21 cellular contexts compared by ENCODE assay signal in genomic region chr1:8368956-8369639, GRCh38. TPM values are rescaled to one million over a fixed set of nuclear protein-coding genes. Genes with fewer than 3 reads are reported as not detected.
DNase-seq lines count a peak whose midpoint lies in the region; ATAC-seq, FAIRE-seq and TF ChIP-seq lines count a peak whose summit lies in the region.
"Had no signal": no experiment of that assay in that cellular context is flagged by ENCODE, and none has a peak within 500 bp of the region (broad histone marks: within the 10 kb centered on the region; RNA-seq: fewer than 3 reads in every experiment).

No MANE protein-coding gene starts in this region.

- intact Hi-C loops in left cardiac atrium (cut with DNase I): no loop called here
- intact Hi-C loops in K562 (cut with micrococcal nuclease): no loop called here
- intact Hi-C loops in transverse colon (cut with DNase I; ENCODE audit: low total_unique reads): no loop called here

- peaks cover 4% of the 10 kb centered on the region; the same call in 1 of the 2 replicates for H4K20me1 ChIP-seq in K562 (replicated peaks; ENCODE audit: control insufficient read depth, insufficient read depth, low read length)

- peaks cover 7% of the 10 kb centered on the region for H3K36me3 ChIP-seq in cardiac muscle cell
- H3K36me3 ChIP-seq in K562 (ENCODE audit: control insufficient read depth, insufficient read depth, low read length): peaks cover 24% of the 10 kb centered on the region
- no peaks in the 10 kb centered on the region for H3K36me3 ChIP-seq in parathyroid adenoma (ENCODE audit: control insufficient read depth, insufficient read depth, low read length)
- H3K36me3 ChIP-seq in transverse colon: peaks cover 0 to 5% (median 0%) of the 10 kb centered on the region in 4 donors
- H3K36me3 ChIP-seq: neural progenitor cell had no signal

- no peak overlapping the region for H2AFZ ChIP-seq in K562 (ENCODE audit: low read depth, low read length)
- H2AFZ ChIP-seq in parathyroid adenoma: no peak overlapping the region
- H2AFZ ChIP-seq: neural progenitor cell had no signal

- H3K4me2 ChIP-seq in K562 (ENCODE audit: insufficient read depth, low read length) (no peak overlapping the region), parathyroid adenoma (ENCODE audit: low read length) (peak overlapping the region; percentile 36)
- H3K4me2 ChIP-seq: neural progenitor cell had no signal

- WGBS in K562 (ENCODE audit: insufficient coverage, low coverage, missing lambda C conversion rate): 86% methylated on average over 5 of the region's 5 CpGs
- 52 to 76% methylated on average over 3 to 5 of the region's 5 CpGs for WGBS in transverse colon (ENCODE audit: low coverage in 1 of 2), 2 donors

- TF ChIP-seq POLR2A in K562 (conservative IDR thresholded peaks at IDR 0.05): no peak
- TF ChIP-seq POLR2A in transverse colon (IDR thresholded peaks at IDR 0.05): no peak

- H3K4me3 ChIP-seq in cardiac muscle cell: no peak overlapping the region
- H3K4me3 ChIP-seq in K562: no peak overlapping the region
- H3K4me3 ChIP-seq in parathyroid adenoma (ENCODE audit: low read depth, low read length): peak overlapping the region; percentile 28
- H3K4me3 ChIP-seq in transverse colon: no peak overlapping the region
- H3K4me3 ChIP-seq: colonic mucosa, neural progenitor cell, testis had no signal

- CTCF ChIA-PET in K562 (lab: Yijun Ruan, JAX; ENCODE audit: low intra/inter-chr PET ratio): no interaction called here

- no peaks in the 10 kb centered on the region for H3K9me1 ChIP-seq in K562 (ENCODE audit: control insufficient read depth, insufficient read depth, low read length)

- H3K9ac ChIP-seq in K562 (ENCODE audit: insufficient read depth in 1 of 2, low read depth in 2 of 2, low read length in 2 of 2): no peak overlapping the region; a peak in 1 of 4 replicates
- H3K9ac ChIP-seq in parathyroid adenoma: no peak overlapping the region
- H3K9ac ChIP-seq: neural progenitor cell had no signal

- DNase-seq in cardiac muscle cell (ENCODE audit: low read depth in 1 of 2, low spot score in 1 of 2) (no peak), left cardiac atrium (no peak), K562 (ENCODE audit: extremely low read depth in 1 of 4, low spot score in 3 of 4) (no peak), transverse colon (no peak), NCI-H2081 (lab: John Stamatoyannopoulos, UW) (no peak)
- no peak for DNase-seq in stimulated activated CD4-positive, alpha-beta T cell treated with anti-CD3 and anti-CD28 coated beads, Interleukin-12 subunit alpha, Interleukin-12 subunit beta, amount 100 ng/mL, for 4 hours
- DNase-seq: activated CD4-positive, CD25-positive, alpha-beta regulatory T cell; activated CD8-positive, alpha-beta memory T cell treated with anti-CD3 and anti-CD28 coated beads, Interleukin-2, amount 10 ng/mL, durations not matched to agents 7 days and 5 days; activated gamma-delta T cell; CD8-positive, alpha-beta T cell; colonic mucosa; kidney; mesendoderm; NCI-H2171; NCI-H69; SHP77 treated with DMSO at 0.1 percent for 48 hours; stimulated activated CD4-positive, alpha-beta T cell treated with anti-CD3 and anti-CD28 coated beads, Interleukin-2, amount 100 ng/mL, for 24 hours; testis had no signal

- H3K27ac ChIP-seq in cardiac muscle cell (peak overlapping the region; percentile 75), K562 (ENCODE audit: extremely low read depth, low read depth, low read length) (no peak overlapping the region), parathyroid adenoma (no peak overlapping the region), transverse colon (peak overlapping the region; percentile 62 to 89 (median 76))
- H3K27ac ChIP-seq: colonic mucosa, neural progenitor cell, testis had no signal

- no TSS peak for BruUV-seq in K562 (replicated peaks; lab: Mats Ljungman, UMichigan)

- TF ChIP-seq EP300 in K562 (IDR thresholded peaks at IDR 0.05; ENCODE audit: low read length) (no peak), transverse colon (IDR thresholded peaks at IDR 0.05; ENCODE audit: low read depth) (no peak)

- H3K79me2 ChIP-seq in K562 (ENCODE audit: control insufficient read depth, insufficient read depth, low read length) (no peaks in the 10 kb centered on the region), parathyroid adenoma (peaks cover 12% of the 10 kb centered on the region)

- no peak for TF ChIP-seq RAD21 in K562 (CRISPR knock-in tag; conservative IDR thresholded peaks at IDR 0.05 in 1 of 2, IDR thresholded peaks at IDR 0.05 in 1 of 2)

- no peak for TF ChIP-seq CTCF in cardiac muscle cell (IDR thresholded peaks at IDR 0.05; ENCODE audit: low read depth, low read length)
- TF ChIP-seq CTCF in K562 (IDR thresholded peaks at IDR 0.05 in 2 of 3, conservative IDR thresholded peaks at IDR 0.05 in 1 of 3; ENCODE audit: insufficient read depth in 2 of 3, low read depth in 1 of 3, low read length in 3 of 3): no peak
- TF ChIP-seq CTCF in parathyroid adenoma (IDR thresholded peaks at IDR 0.05): no peak
- TF ChIP-seq CTCF in transverse colon (IDR thresholded peaks at IDR 0.05): no peak

- H3K4me1 ChIP-seq in cardiac muscle cell (ENCODE audit: low read depth) (peaks cover 74% of the 10 kb centered on the region), K562 (replicated peaks in 1 of 2; ENCODE audit: control insufficient read depth in 2 of 2, insufficient read depth in 2 of 2, low read length in 2 of 2) (peaks cover 0 to 11% of the 10 kb centered on the region in 2 experiments; a peak in 1 of 5 replicates), parathyroid adenoma (peaks cover 9% of the 10 kb centered on the region), transverse colon (peaks cover 37 to 83% (median 52%) of the 10 kb centered on the region in 4 donors)
- H3K4me1 ChIP-seq: colonic mucosa had no signal

- H3K9me3 ChIP-seq in cardiac muscle cell (ENCODE audit: low read depth): no peaks in the 10 kb centered on the region
- H3K9me3 ChIP-seq in K562 (replicated peaks; ENCODE audit: control insufficient read depth, insufficient read depth, low read depth, low read length): no peaks in the 10 kb centered on the region
- H3K9me3 ChIP-seq in parathyroid adenoma (ENCODE audit: control insufficient read depth, low read length): no peaks in the 10 kb centered on the region
- no peaks in the 10 kb centered on the region for H3K9me3 ChIP-seq in transverse colon
- H3K9me3 ChIP-seq: colonic mucosa, testis had no signal

- POLR2A ChIA-PET in K562 (lab: Yijun Ruan, JAX): interaction anchor here (0.6 to 1.4 kb wide), 2 partner anchors 12 to 780 kb away, joined by 3 to 5 read pairs; no protein-coding TSS in a partner anchor

- ATAC-seq in left cardiac atrium: no peak
- ATAC-seq in K562: no peak
- no peak for ATAC-seq in GM18502 (IDR thresholded peaks at IDR 0.05; ENCODE audit: poor library complexity, unreplicated experiment)
- ATAC-seq: activated CD8-positive, alpha-beta memory T cell treated with anti-CD3 and anti-CD28 coated beads, Interleukin-2, amount 10 ng/mL, durations not matched to agents 7 days and 5 days; CD8-positive, alpha-beta T cell had no signal

- H3K27me3 ChIP-seq in cardiac muscle cell: no peaks in the 10 kb centered on the region
- H3K27me3 ChIP-seq in K562 (ENCODE audit: control insufficient read depth in 2 of 2, insufficient read depth in 2 of 2, low read length in 2 of 2): no peaks in the 10 kb centered on the region
- no peaks in the 10 kb centered on the region for H3K27me3 ChIP-seq in parathyroid adenoma (ENCODE audit: control insufficient read depth, insufficient read depth, low read length)
- H3K27me3 ChIP-seq in transverse colon: no peaks in the 10 kb centered on the region
- H3K27me3 ChIP-seq: colonic mucosa, neural progenitor cell, testis had no signal

- in situ Hi-C loops in K562 (cut with MboI) (no loop called here), transverse colon (cut with MboI; ENCODE audit: low pct_ligation_motif_present in 1 of 4, low pct_unique_long_range_greater_than_20kb in 1 of 4, low sequenced_read_pairs in 3 of 4) (no loop called here)

- peak; percentile 65 for FAIRE-seq in K562 (lab: Jason Lieb, UNC)
- FAIRE-seq: kidney had no signal

TF ChIP-seq in K562, 482 proteins besides CTCF, POLR2A, EP300 and RAD21 (continues in another document):
- TF ChIP-seq FOXP1 (CRISPR knock-in tag; IDR thresholded peaks at IDR 0.05) (no peak), POLR2H (tag; IDR thresholded peaks at IDR 0.05; ENCODE audit: low read depth) (no peak), U2AF2 (optimal IDR thresholded peaks at IDR 0.05; ENCODE audit: low read depth, low read length) (no peak), ZNF217 (CRISPR knock-in tag; IDR thresholded peaks at IDR 0.05) (no peak), MTA1 (IDR thresholded peaks at IDR 0.05; ENCODE audit: borderline replicate concordance) (no peak), SREBF2 (CRISPR knock-in tag; IDR thresholded peaks at IDR 0.05) (no peak), ZNF23 (CRISPR knock-in tag; IDR thresholded peaks at IDR 0.05) (no peak)

RNA-seq across cellular contexts. Expression of gene SLC45A1, which starts 51.2 kb away (rescaled TPM):
- total RNA-seq in cardiac muscle cell: 0.28 and 0.42 TPM in 2 replicates
- polyA plus RNA-seq in cardiac muscle cell: 0.34 and 0.79 TPM in 2 replicates
- 1 to 10 TPM; 1.8 to 2.2 TPM for total RNA-seq in left cardiac atrium
- not detected in 2 replicates for total RNA-seq in K562 (2011; cell fraction: chromatin; rRNA removed; ENCODE audit: low replicate concordance)
- total RNA-seq in K562 (2011; cell fraction: nucleolus; rRNA removed): not detected in 2 replicates
- total RNA-seq in K562 (2011; cell fraction: nucleoplasm; rRNA removed): not detected in 2 replicates
- total RNA-seq in K562 (2014; rRNA removed): not detected in 2 replicates
- not detected in 2 replicates for total RNA-seq in K562 (2014; rRNA removed; fragmentation: Illumina TruSeq; extraction: Trizol)
- not detected in 2 replicates for total RNA-seq in K562 (2015; rRNA removed; fragmentation: Illumina TruSeq; extraction: Trizol)
- total RNA-seq in K562 (2021): not detected in 2 replicates
- polyA plus RNA-seq in K562 (2011; rRNA removed): not detected in 2 replicates
- polyA plus RNA-seq in K562 (2011; cell fraction: cytosol; rRNA removed): not detected in 2 replicates
- not detected in 2 replicates for polyA plus RNA-seq in K562 (2011; cell fraction: nucleus; rRNA removed)
- not detected in 2 replicates for polyA plus RNA-seq in K562 (2012)
- polyA plus RNA-seq in K562 (2014; fragmentation: Illumina TruSeq; extraction: Trizol): not detected in 2 replicates
- polyA plus RNA-seq in K562 (2014; fragmentation: Nextera tagmentation; extraction: Ambion mirVana): not detected
- not detected in 2 replicates for polyA plus RNA-seq in K562 (2014; rRNA removed)
- polyA minus RNA-seq in K562 (2011; rRNA and poly(A)+ RNA removed): not detected in 2 replicates
- polyA minus RNA-seq in K562 (2011; cell fraction: cytosol; rRNA and poly(A)+ RNA removed): not detected in 2 replicates
- not detected in 2 replicates for polyA minus RNA-seq in K562 (2011; cell fraction: nucleus; rRNA and poly(A)+ RNA removed)
- total RNA-seq in transverse colon: 1 to 10 TPM; 2.3 to 7.1 (median 4.1) TPM

Comparison
In these comparisons a context has a peak if more than half of its experiments do, and no peak if none do; other contexts are left out.
1. H3K27ac ChIP-seq: peak in cardiac muscle cell (single experiment) and transverse colon (4 of 4); none in K562 (single experiment) and parathyroid adenoma (single experiment).